17 cellular contexts compared by ENCODE assay signal in the genomic region with DNA sequence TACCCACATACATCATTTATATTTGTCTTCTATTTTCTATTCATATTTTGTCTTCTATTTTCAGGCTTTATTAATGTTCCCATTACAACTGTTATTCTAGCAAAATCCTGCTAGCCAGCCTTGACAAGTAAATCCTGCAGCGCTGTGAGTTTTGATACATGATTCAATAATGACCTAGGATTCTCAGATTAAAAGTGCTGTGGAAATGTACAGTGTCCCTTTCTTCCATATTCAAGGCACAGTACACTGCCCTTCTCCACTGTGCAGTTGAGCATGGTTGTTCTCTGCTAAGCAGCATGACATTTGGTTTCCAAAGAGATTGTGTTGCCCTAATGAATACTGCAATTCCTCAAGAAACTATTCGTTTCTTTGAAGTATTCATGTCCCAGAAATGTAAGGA.
"Had no signal": no experiment of that assay in that cellular context is flagged by ENCODE, and none has a peak within 500 bp of the region (broad histone marks: within the 10 kb centered on the region; RNA-seq: fewer than 3 reads in every experiment).

No MANE protein-coding gene starts in this region.

- H3K36me3 ChIP-seq: brain microvascular endothelial cell had no signal

- H3K27ac Mint-ChIP-seq: activated naive CD4-positive, alpha-beta T cell treated with anti-CD3 and anti-CD28 coated beads, Interleukin-2, amount 50 U/mL, for 24 hours; nephron; T-helper 2 cell treated with Interferon-gamma antibody and Interleukin-4, amounts not matched to agents 5 μg/mL and 100 μg/mL, for 36 hours had no signal

- H3K27me3 ChIP-seq: brain microvascular endothelial cell had no signal

- ATAC-seq: esophagus mucosa; left lobe of liver; stimulated activated naive CD8-positive, alpha-beta T cell treated with anti-CD3 and anti-CD28 coated beads, Interleukin-15, Interleukin-2, amounts not matched to agents 100 U/mL and 50 U/mL, for 24 hours had no signal

- H3K4me3 Mint-ChIP-seq: activated naive CD4-positive, alpha-beta T cell treated with anti-CD3 and anti-CD28 coated beads, Interleukin-2, amount 50 U/mL, for 24 hours; nephron; T-helper 2 cell treated with Interferon-gamma antibody and Interleukin-4, amounts not matched to agents 5 μg/mL and 100 μg/mL, for 36 hours had no signal

- DNase-seq: activated CD4-positive, alpha-beta T cell treated with anti-CD3 and anti-CD28 coated beads, Interleukin-2, amount 50 U/mL, for 4 hours; activated CD4-positive, CD25-positive, alpha-beta regulatory T cell treated with anti-CD3 and anti-CD28 coated beads, Interleukin-2, amount 50 U/mL, for 72 hours; activated effector memory CD4-positive, alpha-beta T cell treated with Interleukin-2 at 50 U/mL for 16 hours; activated T-cell treated with anti-CD3 and anti-CD28 coated beads, Interleukin-2, amount 50 U/mL, for 1 hour; brain microvascular endothelial cell; cerebellar nuclear complex; glutamatergic neuron; islet precursor cell; mesenchymal stem cell; occipital lobe; stimulated activated CD4-positive, alpha-beta T cell treated with anti-CD3 and anti-CD28 coated beads, Interleukin-2, amount 100 ng/mL, for 48 hours; stimulated activated naive CD8-positive, alpha-beta T cell treated with anti-CD3 and anti-CD28 coated beads, Interleukin-15, Interleukin-2, amounts not matched to agents 100 U/mL and 50 U/mL, for 24 hours had no signal

- H3K36me3 Mint-ChIP-seq: activated naive CD4-positive, alpha-beta T cell treated with anti-CD3 and anti-CD28 coated beads, Interleukin-2, amount 50 U/mL, for 24 hours had no signal

- H3K9me3 Mint-ChIP-seq: activated naive CD4-positive, alpha-beta T cell treated with anti-CD3 and anti-CD28 coated beads, Interleukin-2, amount 50 U/mL, for 24 hours; nephron; T-helper 2 cell treated with Interferon-gamma antibody and Interleukin-4, amounts not matched to agents 5 μg/mL and 100 μg/mL, for 36 hours had no signal

- H3K27ac ChIP-seq: brain microvascular endothelial cell had no signal
